10 cellular contexts compared by ENCODE assay signal in genomic region chr6:14121936-14122344, GRCh38. TPM values are rescaled to one million over a fixed set of nuclear protein-coding genes. Genes with fewer than 3 reads are reported as not detected.
A peak's percentile ranks its signal among the peaks of the same experiment; 100 is the strongest.
DNase-seq lines count a peak whose midpoint lies in the region; ATAC-seq, FAIRE-seq and TF ChIP-seq lines count a peak whose summit lies in the region.
"Had no signal": no experiment of that assay in that cellular context is flagged by ENCODE, and none has a peak within 500 bp of the region (broad histone marks: within the 10 kb centered on the region; RNA-seq: fewer than 3 reads in every experiment).

No MANE protein-coding gene starts in this region.

- no peak overlapping the region for H3K4me2 ChIP-seq in hepatocyte

- TF ChIP-seq CTCF in hepatocyte (IDR thresholded peaks at IDR 0.05; ENCODE audit: poor library complexity): no peak

- WGBS in hepatocyte (ENCODE audit: low lambda C conversion rate, missing lambda C conversion rate): 93% methylated on average over 4 of the region's 4 CpGs

- peak; percentile 94 for FAIRE-seq in GM18507 (lab: Jason Lieb, UNC)
- FAIRE-seq in RCC 7860 (lab: Jason Lieb, UNC): no peak

- H4K20me1 ChIP-seq in hepatocyte (ENCODE audit: insufficient read depth, poor library complexity, severe bottlenecking): no peaks in the 10 kb centered on the region

- no peak overlapping the region for H3K4me3 ChIP-seq in hepatocyte
- H3K4me3 ChIP-seq: body of pancreas had no signal

- H3K36me3 ChIP-seq in hepatocyte (replicated peaks; ENCODE audit: insufficient read depth, low read depth): no peaks in the 10 kb centered on the region

- H3K79me2 ChIP-seq in hepatocyte: no peaks in the 10 kb centered on the region

- H3K9me2 ChIP-seq in hepatocyte (replicated peaks; ENCODE audit: insufficient read depth): no peaks in the 10 kb centered on the region

- DNase-seq in GM18507 (ENCODE audit: extremely low spot score, insufficient read length, low read depth) (peak; percentile 40), MV-4-11 (lab: John Stamatoyannopoulos, UW) (peak; percentile 99), left ventricle myocardium superior (no peak), superior temporal gyrus (ENCODE audit: extremely low spot score) (no peak), kidney tubule cell (ENCODE audit: low spot score) (no peak), hepatocyte (ENCODE audit: low spot score) (no peak), RCC 7860 (ENCODE audit: low spot score) (no peak)

- no peaks in the 10 kb centered on the region for H3K9me3 ChIP-seq in hepatocyte (ENCODE audit: low read depth)
- H3K9me3 ChIP-seq: body of pancreas had no signal

- ATAC-seq in GM21717 (IDR thresholded peaks at IDR 0.05; ENCODE audit: unreplicated experiment): peak; percentile 69
- ATAC-seq in left ventricle myocardium superior: peak; percentile 26
- ATAC-seq: body of pancreas; naive thymus-derived CD8-positive, alpha-beta T cell had no signal

- no peaks in the 10 kb centered on the region for H3K27me3 ChIP-seq in hepatocyte
- H3K27me3 ChIP-seq: body of pancreas had no signal

- H3K4me1 ChIP-seq in hepatocyte (ENCODE audit: insufficient read depth): no peaks in the 10 kb centered on the region

- no peak overlapping the region for H3K27ac ChIP-seq in hepatocyte
- H3K27ac ChIP-seq: body of pancreas had no signal

- intact Hi-C loops in left ventricle myocardium superior (cut with micrococcal nuclease): no loop called here

- H2AFZ ChIP-seq in hepatocyte: no peak overlapping the region

RNA-seq across cellular contexts. Expression of gene CD83, which starts 4.4 kb away (rescaled TPM):
- total RNA-seq in left ventricle myocardium superior: 1.6 TPM
- total RNA-seq in hepatocyte: 3.9 and 6.2 TPM in 2 replicates
- polyA plus RNA-seq in hepatocyte: 6.2 and 6.6 TPM in 2 replicates

Comparison
In these comparisons a context has a peak if more than half of its experiments do, and no peak if none do; other contexts are left out.
1. DNase-seq: peak in GM18507 (single experiment) and MV-4-11 (single experiment); none in left ventricle myocardium superior (single experiment), superior temporal gyrus (single experiment), kidney tubule cell (single experiment), hepatocyte (single experiment) and RCC 7860 (single experiment).